8 cellular contexts compared by ENCODE assay signal in genomic region chr7:142535123-142535779, GRCh38.
DNase-seq lines count a peak whose midpoint lies in the region; ATAC-seq, FAIRE-seq and TF ChIP-seq lines count a peak whose summit lies in the region.

No MANE protein-coding gene starts in this region.

- ATAC-seq in GM19328 (IDR thresholded peaks at IDR 0.05; ENCODE audit: unreplicated experiment) (peak; percentile 98), HG03439 (IDR thresholded peaks at IDR 0.05; ENCODE audit: unreplicated experiment) (peak; percentile 89)

- H3K9me3 ChIP-seq in fibroblast of lung (ENCODE audit: control insufficient read depth, insufficient read depth, low read depth, low read length) = no peaks in the 10 kb centered on the region

- H2AFZ ChIP-seq in fibroblast of lung (ENCODE audit: low read length) = peak overlapping the region; percentile 71

- no peaks in the 10 kb centered on the region for H3K27me3 ChIP-seq in fibroblast of lung (ENCODE audit: control insufficient read depth, insufficient read depth, low read length)

- peaks cover 16% of the 10 kb centered on the region for H3K4me1 ChIP-seq in fibroblast of lung (ENCODE audit: control insufficient read depth, extremely low read depth, insufficient read depth, low read length)

- H3K4me2 ChIP-seq in fibroblast of lung (ENCODE audit: extremely low read depth, insufficient read depth, low read length) = peak overlapping the region; percentile 77

- DNase-seq in CMK (ENCODE audit: low read depth) = peak; percentile 17
- DNase-seq in OCI-M1 (lab: John Stamatoyannopoulos, UW) = peak; percentile 75
- DNase-seq in activated T-cell treated with anti-CD3 and anti-CD28 coated beads for 48 hours (ENCODE audit: low read depth) = peak; percentile 67
- DNase-seq in fibroblast of lung (ENCODE audit: low read depth in 2 of 2) = peak; percentile 81 to 87
- DNase-seq in posterior vena cava (ENCODE audit: low spot score) = peak; percentile 82
- peak; percentile 60 for DNase-seq in urothelium cell line (ENCODE audit: low spot score)

- peak; percentile 93 to 98 for TF ChIP-seq CTCF in fibroblast of lung (conservative IDR thresholded peaks at IDR 0.05 in 1 of 2, IDR thresholded peaks at IDR 0.05 in 1 of 2; ENCODE audit: low read depth in 1 of 2, low read length in 2 of 2)

- no peaks in the 10 kb centered on the region for H3K36me3 ChIP-seq in fibroblast of lung (ENCODE audit: control insufficient read depth, insufficient read depth, low read length)

- H3K9ac ChIP-seq in fibroblast of lung (ENCODE audit: insufficient read depth, low read length) = no peak overlapping the region

- no peak for FAIRE-seq in urothelium cell line (lab: Jason Lieb, UNC)

- H3K27ac ChIP-seq in fibroblast of lung (ENCODE audit: insufficient read depth, low read length) = peak overlapping the region; percentile 49

- no peaks in the 10 kb centered on the region for H3K79me2 ChIP-seq in fibroblast of lung (ENCODE audit: control insufficient read depth, insufficient read depth, low read length)

- no peak overlapping the region for H3K4me3 ChIP-seq in fibroblast of lung (replicated peaks in 1 of 4; ENCODE audit: control extremely low read depth in 1 of 4, insufficient read depth in 1 of 4, low read depth in 3 of 4, low read length in 4 of 4)

- H4K20me1 ChIP-seq in fibroblast of lung (ENCODE audit: control insufficient read depth, extremely low read depth, insufficient read depth, low read length) = no peaks in the 10 kb centered on the region

- intact Hi-C loops in posterior vena cava (cut with DNase I) = no loop called here

Comparison
In these comparisons a context has a peak if more than half of its experiments do, and no peak if none do; other contexts are left out.
1. DNase-seq: peak in every context shown above with its lines; median percentile 84 in fibroblast of lung; 82 in posterior vena cava; 75 in OCI-M1; 67 in activated T-cell treated with anti-CD3 and anti-CD28 coated beads for 48 hours; 60 in urothelium cell line; 17 in CMK.